ENCODE assay signal across 8 cellular contexts in genomic region chr3:183428140-183429023, GRCh38. TPM values are rescaled to one million over a fixed set of nuclear protein-coding genes. Genes with fewer than 3 reads are reported as not detected.
DNase-seq lines count a peak whose midpoint lies in the region; ATAC-seq and TF ChIP-seq lines count a peak whose summit lies in the region.

Gene MCF2L2, minus strand, starts transcription at chr3:183428619. Its CDS starts 642 bp downstream, at chr3:183427977.

- CTCF ChIA-PET in activated CD8-positive, alpha-beta T cell treated with anti-CD3 and anti-CD28 coated beads for 36 hours (lab: Charles Lee) = interaction anchor here (1.4 to 1.8 kb wide), 6 partner anchors 9 to 456 kb away, joined by 3 to 6 read pairs (median 4); no protein-coding TSS in a partner anchor

- H3K27me3 Mint-ChIP-seq in activated CD8-positive, alpha-beta T cell treated with anti-CD3 and anti-CD28 coated beads for 36 hours = no peaks in the 10 kb centered on the region
- peaks cover 10% of the 10 kb centered on the region for H3K27me3 Mint-ChIP-seq in memory B cell

- peak within 1 kb of the TSS; percentile 84 for H3K4me3 Mint-ChIP-seq in activated CD8-positive, alpha-beta T cell treated with anti-CD3 and anti-CD28 coated beads for 36 hours
- H3K4me3 Mint-ChIP-seq in memory B cell = peak within 1 kb of the TSS; percentile 89

- H3K27ac Mint-ChIP-seq in activated CD8-positive, alpha-beta T cell treated with anti-CD3 and anti-CD28 coated beads for 36 hours = peak within 1 kb of the TSS; percentile 78
- H3K27ac Mint-ChIP-seq in memory B cell = peak within 1 kb of the TSS; percentile 52

- no peaks in the 10 kb centered on the region for H3K36me3 Mint-ChIP-seq in activated CD8-positive, alpha-beta T cell treated with anti-CD3 and anti-CD28 coated beads for 36 hours (ENCODE audit: low read depth)
- H3K36me3 Mint-ChIP-seq in memory B cell = no peaks in the 10 kb centered on the region

- H3K4me1 Mint-ChIP-seq in activated CD8-positive, alpha-beta T cell treated with anti-CD3 and anti-CD28 coated beads for 36 hours (ENCODE audit: low read depth) = peaks cover 36% of the 10 kb centered on the region
- peaks cover 3% of the 10 kb centered on the region for H3K4me1 Mint-ChIP-seq in memory B cell

- DNase-seq in NCI-H2227 (lab: John Stamatoyannopoulos, UW; ENCODE audit: unreplicated experiment) (peak; percentile 86), memory B cell (ENCODE audit: low spot score in 2 of 2) (peak; percentile 48 to 55)
- DNase-seq in activated CD8-positive, alpha-beta T cell treated with anti-CD3 and anti-CD28 coated beads for 36 hours = peak; percentile 90
- DNase-seq in effector CD4-positive, alpha-beta T cell = peak; percentile 63
- peak; percentile 44 for DNase-seq in stimulated activated CD8-positive, alpha-beta memory T cell treated with anti-CD3 and anti-CD28 coated beads, Interleukin-12 subunit alpha, Interleukin-12 subunit beta, amount 100 ng/mL, for 1 hour (ENCODE audit: low read depth)

- H3K9me3 Mint-ChIP-seq in activated CD8-positive, alpha-beta T cell treated with anti-CD3 and anti-CD28 coated beads for 36 hours = no peaks in the 10 kb centered on the region
- H3K9me3 Mint-ChIP-seq in memory B cell = no peaks in the 10 kb centered on the region

- ATAC-seq in GM18502 (IDR thresholded peaks at IDR 0.05; ENCODE audit: poor library complexity, unreplicated experiment) = peak; percentile 86
- peak; percentile 67 for ATAC-seq in HG02943 (IDR thresholded peaks at IDR 0.05; ENCODE audit: low read depth, unreplicated experiment)
- ATAC-seq in activated CD8-positive, alpha-beta T cell treated with anti-CD3 and anti-CD28 coated beads for 36 hours = peak; percentile 90
- peak; percentile 86 for ATAC-seq in memory B cell (ENCODE audit: low read depth)
- no peak for ATAC-seq in GM18519 (IDR thresholded peaks at IDR 0.05; ENCODE audit: low FRiP score, unreplicated experiment)

- no peak for TF ChIP-seq CTCF in activated CD8-positive, alpha-beta T cell treated with anti-CD3 and anti-CD28 coated beads for 36 hours (IDR thresholded peaks at IDR 0.05)

- POLR2A ChIA-PET in activated CD8-positive, alpha-beta T cell treated with anti-CD3 and anti-CD28 coated beads for 36 hours (lab: Charles Lee) = interaction anchor here (0.7 to 2.1 kb wide), 8 partner anchors 10 to 127 kb away, joined by 3 to 6 read pairs (median 4); partner anchors contain the start of gene KLHL6

- intact Hi-C loops in activated CD8-positive, alpha-beta T cell treated with anti-CD3 and anti-CD28 coated beads for 36 hours (cut with micrococcal nuclease) = no loop called here

RNA-seq across cellular contexts. Expression of gene MCF2L2, which starts in this region (rescaled TPM):
- 1 to 10 TPM; 3.5 to 3.7 TPM for total RNA-seq in activated CD8-positive, alpha-beta T cell treated with anti-CD3 and anti-CD28 coated beads for 36 hours
